Comparison of ENCODE assay signal across 19 cellular contexts in the genomic region with DNA sequence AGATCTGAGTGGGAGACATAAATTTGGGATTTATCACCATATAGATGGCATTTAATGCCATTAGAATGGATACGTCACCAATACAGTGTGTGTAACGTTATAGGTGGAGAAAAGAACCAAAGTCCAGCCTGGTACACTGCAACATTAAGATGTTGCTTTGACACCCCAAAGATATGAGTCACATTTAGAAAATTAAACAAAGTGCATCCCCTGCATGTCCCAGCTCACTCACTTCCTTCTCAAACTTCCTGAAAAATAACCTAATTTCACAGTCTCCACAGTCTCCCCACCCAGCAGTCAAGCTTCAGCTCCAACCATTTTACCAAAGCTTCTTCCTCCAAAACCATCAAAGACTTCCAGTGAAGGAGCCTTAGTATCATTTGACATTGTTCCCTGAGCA.
A peak's percentile ranks its signal among the peaks of the same experiment; 100 is the strongest.
DNase-seq lines count a peak whose midpoint lies in the region; ATAC-seq, FAIRE-seq and TF ChIP-seq lines count a peak whose summit lies in the region.
"Had no signal": no experiment of that assay in that cellular context is flagged by ENCODE, and none has a peak within 500 bp of the region (broad histone marks: within the 10 kb centered on the region; RNA-seq: fewer than 3 reads in every experiment).

No MANE protein-coding gene starts in this region.

- no peaks in the 10 kb centered on the region for H3K79me2 ChIP-seq in astrocyte (ENCODE audit: insufficient read depth, low read length)

- no peak overlapping the region for H3K4me3 Mint-ChIP-seq in astrocyte (ENCODE audit: unreplicated experiment)
- H3K4me3 Mint-ChIP-seq: CD4-positive, CD25-positive, alpha-beta regulatory T cell; GM23338 had no signal

- no peaks in the 10 kb centered on the region for H3K9me3 Mint-ChIP-seq in astrocyte (ENCODE audit: unreplicated experiment)
- H3K9me3 Mint-ChIP-seq: GM23338 had no signal

- no peak overlapping the region for H3K27ac ChIP-seq in astrocyte (ENCODE audit: low read depth, low read length)
- H3K27ac ChIP-seq in ascending aorta, result no peak overlapping the region
- no peak overlapping the region for H3K27ac ChIP-seq in heart right ventricle
- H3K27ac ChIP-seq: A549, KMS-11 had no signal

- WGBS in heart right ventricle, 2 donors, result 92 to 98% methylated on average over 2 of the region's 2 CpGs

- no peak overlapping the region for H3K27ac Mint-ChIP-seq in astrocyte (ENCODE audit: unreplicated experiment)
- H3K27ac Mint-ChIP-seq: CD4-positive, CD25-positive, alpha-beta regulatory T cell; GM23338 had no signal

- H3K9me3 ChIP-seq in astrocyte (ENCODE audit: insufficient read depth, low read depth, low read length), result no peaks in the 10 kb centered on the region
- no peaks in the 10 kb centered on the region for H3K9me3 ChIP-seq in ascending aorta
- H3K9me3 ChIP-seq in heart right ventricle, result no peaks in the 10 kb centered on the region
- H3K9me3 ChIP-seq: A549 had no signal

- H3K27me3 ChIP-seq in astrocyte (ENCODE audit: insufficient read depth, low read length) (no peaks in the 10 kb centered on the region), ascending aorta (no peaks in the 10 kb centered on the region), heart right ventricle (no peaks in the 10 kb centered on the region)

- intact Hi-C loops in ascending aorta (cut with DNase I), result no loop called here
- intact Hi-C loops in heart right ventricle (cut with DNase I), result no loop called here

- H3K4me2 ChIP-seq in astrocyte (ENCODE audit: low read length), result no peak overlapping the region
- H3K4me2 ChIP-seq: A549, GM23338, KMS-11 had no signal

- H4K20me1 ChIP-seq in astrocyte (ENCODE audit: insufficient read depth, low read length), result no peaks in the 10 kb centered on the region

- H3K36me3 Mint-ChIP-seq in astrocyte (ENCODE audit: low read depth, unreplicated experiment), result no peaks in the 10 kb centered on the region

- H3K36me3 ChIP-seq in astrocyte (ENCODE audit: insufficient read depth, low read length) (no peaks in the 10 kb centered on the region), ascending aorta (no peaks in the 10 kb centered on the region), heart right ventricle (no peaks in the 10 kb centered on the region)

- H3K4me3 ChIP-seq in astrocyte (ENCODE audit: insufficient read depth, low read depth, low read length), result no peak overlapping the region
- H3K4me3 ChIP-seq in ascending aorta, result no peak overlapping the region
- no peak overlapping the region for H3K4me3 ChIP-seq in heart right ventricle
- H3K4me3 ChIP-seq: A549, GM23338 had no signal

- TF ChIP-seq CTCF in astrocyte (IDR thresholded peaks at IDR 0.05; ENCODE audit: insufficient read depth, low read depth, low read length) (no peak), ascending aorta (IDR thresholded peaks at IDR 0.05) (no peak), heart right ventricle (IDR thresholded peaks at IDR 0.05) (no peak)

- DNase-seq in CD1c-positive myeloid dendritic cell (ENCODE audit: extremely low spot score) (peak; percentile 11), HT1080 (ENCODE audit: low read depth) (peak; percentile 39), astrocyte (ENCODE audit: low read depth) (no peak), kidney tubule cell (ENCODE audit: low spot score) (peak; percentile 8), COR-L47 (lab: John Stamatoyannopoulos, UW) (no peak), ascending aorta (ENCODE audit: low spot score in 2 of 2) (no peak), NCI-H1105 (lab: John Stamatoyannopoulos, UW) (no peak), heart right ventricle (no peak)
- DNase-seq: Calu3; CD4-positive, CD25-positive, alpha-beta regulatory T cell; DMS 273 treated with DMSO at 0.1 percent for 48 hours; GDM1; H7 had no signal

- no peak overlapping the region for H2AFZ ChIP-seq in astrocyte (ENCODE audit: low read depth, low read length)
- H2AFZ ChIP-seq: GM23338 had no signal

- H3K4me1 ChIP-seq in astrocyte (ENCODE audit: insufficient read depth, low read length) (peaks cover 12% of the 10 kb centered on the region), ascending aorta (no peaks in the 10 kb centered on the region), heart right ventricle (peaks cover 0 to 27% (median 4%) of the 10 kb centered on the region in 9 donors)
- H3K4me1 ChIP-seq: A549 had no signal

- peaks cover 3% of the 10 kb centered on the region for H3K27me3 Mint-ChIP-seq in astrocyte (ENCODE audit: low read depth, unreplicated experiment)
- H3K27me3 Mint-ChIP-seq: CD4-positive, CD25-positive, alpha-beta regulatory T cell had no signal

- H3K4me1 Mint-ChIP-seq in astrocyte (ENCODE audit: low read depth, unreplicated experiment), result peaks cover 4% of the 10 kb centered on the region
- H3K4me1 Mint-ChIP-seq: CD4-positive, CD25-positive, alpha-beta regulatory T cell had no signal

- no peak for ATAC-seq in heart right ventricle
- ATAC-seq: A549, GM23338, HepG2 had no signal

- peak; percentile 32 for FAIRE-seq in astrocyte (lab: Jason Lieb, UNC)
- FAIRE-seq: A549, GM19239, HepG2, HTR-8/SVneo had no signal

- H3K9ac ChIP-seq in astrocyte (ENCODE audit: low read length), result no peak overlapping the region
- H3K9ac ChIP-seq: KMS-11 had no signal

Comparison
In these comparisons a context has a peak if more than half of its experiments do, and no peak if none do; other contexts are left out.
1. DNase-seq: peak in CD1c-positive myeloid dendritic cell (single experiment), HT1080 (single experiment) and kidney tubule cell (single experiment); none in astrocyte (single experiment), COR-L47 (single experiment), ascending aorta (0 of 2), NCI-H1105 (single experiment) and heart right ventricle (0 of 2).